ENCODE assay signal across 28 cellular contexts in genomic region chr12:18431776-18432175, GRCh38.
"Had no signal": no experiment of that assay in that cellular context is flagged by ENCODE, and none has a peak within 500 bp of the region (broad histone marks: within the 10 kb centered on the region; RNA-seq: fewer than 3 reads in every experiment).

No MANE protein-coding gene starts in this region.

- DNase-seq: activated CD4-positive, alpha-beta memory T cell treated with anti-CD3 and anti-CD28 coated beads for 36 hours; activated CD4-positive, alpha-beta T cell treated with anti-CD3 and anti-CD28 coated beads for 36 hours; activated CD4-positive, alpha-beta T cell treated with anti-CD3 and anti-CD28 coated beads, Interleukin-2, amount 10 ng/mL, durations not matched to agents 24 days and 14 days; activated CD4-positive, CD25-positive, alpha-beta regulatory T cell; activated CD4-positive, CD25-positive, alpha-beta regulatory T cell treated with anti-CD3 and anti-CD28 coated beads, Interleukin-2, amount 50 U/mL, for 72 hours; activated CD8-positive, alpha-beta memory T cell treated with anti-CD3 and anti-CD28 coated beads, Interleukin-2, amount 10 ng/mL, durations not matched to agents 7 days and 5 days; activated CD8-positive, alpha-beta memory T cell treated with anti-CD3 and anti-CD28 coated beads, Interleukin-2, amount 50 U/mL, for 4 hours; activated CD8-positive, alpha-beta T cell treated with anti-CD3 and anti-CD28 coated beads, Interleukin-2, amount 10 ng/mL, durations not matched to agents 7 days and 5 days; activated effector memory CD4-positive, alpha-beta T cell treated with anti-CD3 and anti-CD28 coated beads, Interleukin-2, amount 50 U/mL, for 16 hours; activated naive CD4-positive, alpha-beta T cell treated with anti-CD3 and anti-CD28 coated beads for 36 hours; activated naive CD8-positive, alpha-beta T cell treated with anti-CD3 and anti-CD28 coated beads for 36 hours; activated naive CD8-positive, alpha-beta T cell treated with anti-CD3 and anti-CD28 coated beads, Interleukin-2, amount 50 U/mL, for 24 hours; activated T-cell treated with anti-CD3 and anti-CD28 coated beads, Interleukin-2, amount 50 U/mL, for 1 hour; activated T-cell treated with anti-CD3 and anti-CD28 coated beads, Interleukin-2, amount 50 U/mL, for 48 hours; amygdala; aorta; central memory CD4-positive, alpha-beta T cell; cerebellar nuclear complex; colonic mucosa; effector CD8-positive, alpha-beta T cell; foreskin fibroblast; T-helper 1 cell; T-helper 17 cell had no signal

- FAIRE-seq: frontal cortex had no signal

- H3K4me1 ChIP-seq: breast epithelium, colonic mucosa had no signal

- H3K27ac ChIP-seq: breast epithelium, cardiac muscle cell, colonic mucosa had no signal

- H3K27me3 ChIP-seq: adrenal gland, breast epithelium, cardiac muscle cell, colonic mucosa had no signal

- H3K4me3 ChIP-seq: adrenal gland, breast epithelium, cardiac muscle cell, colonic mucosa had no signal

- ATAC-seq: activated CD4-positive, alpha-beta T cell treated with anti-CD3 and anti-CD28 coated beads for 36 hours; activated CD8-positive, alpha-beta memory T cell treated with anti-CD3 and anti-CD28 coated beads, Interleukin-2, amount 10 ng/mL, durations not matched to agents 7 days and 5 days; activated CD8-positive, alpha-beta T cell treated with anti-CD3 and anti-CD28 coated beads, Interleukin-2, amount 10 ng/mL, durations not matched to agents 7 days and 5 days; activated naive CD8-positive, alpha-beta T cell treated with anti-CD3 and anti-CD28 coated beads, Interleukin-2, amount 50 U/mL, for 24 hours; esophagus mucosa; T-helper 17 cell had no signal

- H3K9me3 ChIP-seq: adrenal gland, breast epithelium, colonic mucosa had no signal

- H3K36me3 ChIP-seq: adrenal gland, breast epithelium, cardiac muscle cell, colonic mucosa had no signal
